In genomic region chr4:104394409-104394813, GRCh38 we compare ENCODE assay signal across 10 cellular contexts.
DNase-seq lines count a peak whose midpoint lies in the region; ATAC-seq and TF ChIP-seq lines count a peak whose summit lies in the region.
"Had no signal": no experiment of that assay in that cellular context is flagged by ENCODE, and none has a peak within 500 bp of the region (broad histone marks: within the 10 kb centered on the region; RNA-seq: fewer than 3 reads in every experiment).

No MANE protein-coding gene starts in this region.

- peak overlapping the region; percentile 43 for H3K4me2 ChIP-seq in mesenchymal stem cell (ENCODE audit: low read length, poor library complexity, severe bottlenecking)

- no peak for ATAC-seq in activated naive CD8-positive, alpha-beta T cell treated with anti-CD3 and anti-CD28 coated beads, Interleukin-2, amount 50 U/mL, for 24 hours
- ATAC-seq in GM18498 (IDR thresholded peaks at IDR 0.05; ENCODE audit: unreplicated experiment): no peak
- ATAC-seq in HG02840 (IDR thresholded peaks at IDR 0.05; ENCODE audit: low FRiP score, unreplicated experiment): no peak
- ATAC-seq: naive thymus-derived CD8-positive, alpha-beta T cell had no signal

- H3K79me1 ChIP-seq in mesenchymal stem cell (replicated peaks; ENCODE audit: low read length, poor library complexity, severe bottlenecking): no peaks in the 10 kb centered on the region

- WGBS in mesenchymal stem cell: 16% methylated on average over 6 of the region's 10 CpGs

- no peaks in the 10 kb centered on the region for H3K27me3 Mint-ChIP-seq in activated naive CD8-positive, alpha-beta T cell treated with anti-CD3 and anti-CD28 coated beads, Interleukin-2, amount 50 U/mL, for 24 hours

- no peak overlapping the region for H2BK5ac ChIP-seq in mesenchymal stem cell (ENCODE audit: low read depth, low read length, poor library complexity, severe bottlenecking)

- H3K27me3 ChIP-seq in mesenchymal stem cell (ENCODE audit: control insufficient read depth in 1 of 2, insufficient read depth in 1 of 2, low read length in 2 of 2): no peaks in the 10 kb centered on the region

- no peaks in the 10 kb centered on the region for H3K9me3 ChIP-seq in mesenchymal stem cell (ENCODE audit: control insufficient read depth, low read length)

- H3K27ac ChIP-seq in 22Rv1 (no peak overlapping the region), mesenchymal stem cell (ENCODE audit: low read length, poor library complexity, severe bottlenecking) (no peak overlapping the region)
- H3K27ac ChIP-seq: C4-2B had no signal

- H3K18ac ChIP-seq in mesenchymal stem cell (ENCODE audit: low read depth in 1 of 2, low read length in 2 of 2): no peak overlapping the region

- no peak overlapping the region for H3K4me3 ChIP-seq in mesenchymal stem cell (ENCODE audit: insufficient read depth in 1 of 2, low read depth in 1 of 2, low read length in 2 of 2)

- no peaks in the 10 kb centered on the region for H3K36me3 Mint-ChIP-seq in activated naive CD8-positive, alpha-beta T cell treated with anti-CD3 and anti-CD28 coated beads, Interleukin-2, amount 50 U/mL, for 24 hours (ENCODE audit: low read depth)
- H3K36me3 Mint-ChIP-seq: naive thymus-derived CD8-positive, alpha-beta T cell had no signal

- H2AK5ac ChIP-seq in mesenchymal stem cell (ENCODE audit: low read length, severe bottlenecking): no peak overlapping the region

- H2BK12ac ChIP-seq in mesenchymal stem cell (ENCODE audit: low read length in 2 of 2): no peak overlapping the region

- no peak overlapping the region for H3K14ac ChIP-seq in mesenchymal stem cell (ENCODE audit: low read length in 2 of 2)

- H3K9ac ChIP-seq in mesenchymal stem cell (ENCODE audit: low read length): no peak overlapping the region

- H3K4me3 Mint-ChIP-seq in activated naive CD8-positive, alpha-beta T cell treated with anti-CD3 and anti-CD28 coated beads, Interleukin-2, amount 50 U/mL, for 24 hours: no peak overlapping the region
- H3K4me3 Mint-ChIP-seq: naive thymus-derived CD8-positive, alpha-beta T cell had no signal

- H3K4me1 Mint-ChIP-seq in activated naive CD8-positive, alpha-beta T cell treated with anti-CD3 and anti-CD28 coated beads, Interleukin-2, amount 50 U/mL, for 24 hours: no peaks in the 10 kb centered on the region
- H3K4me1 Mint-ChIP-seq: naive thymus-derived CD8-positive, alpha-beta T cell had no signal

- peak; percentile 22; the same call in 1 of the 2 replicates for TF ChIP-seq CTCF in 22Rv1 (IDR thresholded peaks at IDR 0.05)
- TF ChIP-seq CTCF in GM20000 (IDR thresholded peaks at IDR 0.05; ENCODE audit: extremely low read depth, missing control alignments): no peak

- peak; percentile 2 to 90 (median 70) for DNase-seq in NCI-H1417 (lab: John Stamatoyannopoulos, UW)
- peak in 43 of 56 donors; percentile 1 to 81 (median 26) for DNase-seq in amygdala (lab: John Stamatoyannopoulos, UW)
- DNase-seq in mesenchymal stem cell: peak; percentile 31
- no peak for DNase-seq in activated naive CD8-positive, alpha-beta T cell treated with anti-CD3 and anti-CD28 coated beads, Interleukin-2, amount 50 U/mL, for 24 hours
- no peak for DNase-seq in GM20000 (ENCODE audit: low spot score)
- DNase-seq: naive thymus-derived CD8-positive, alpha-beta T cell had no signal

- no peak overlapping the region for H2BK15ac ChIP-seq in mesenchymal stem cell (ENCODE audit: low read depth, poor library complexity, severe bottlenecking)

- H3K9me3 Mint-ChIP-seq in activated naive CD8-positive, alpha-beta T cell treated with anti-CD3 and anti-CD28 coated beads, Interleukin-2, amount 50 U/mL, for 24 hours: peaks cover 3% of the 10 kb centered on the region

- H2BK120ac ChIP-seq in mesenchymal stem cell (ENCODE audit: low read depth, low read length): no peak overlapping the region

- H2AFZ ChIP-seq in mesenchymal stem cell (ENCODE audit: low read depth, low read length): no peak overlapping the region

- no peak overlapping the region for H3K27ac Mint-ChIP-seq in activated naive CD8-positive, alpha-beta T cell treated with anti-CD3 and anti-CD28 coated beads, Interleukin-2, amount 50 U/mL, for 24 hours
- H3K27ac Mint-ChIP-seq: naive thymus-derived CD8-positive, alpha-beta T cell had no signal

- H3K23ac ChIP-seq in mesenchymal stem cell (ENCODE audit: low read length in 2 of 2): no peak overlapping the region

- peaks cover 2% of the 10 kb centered on the region for H3K4me1 ChIP-seq in mesenchymal stem cell (ENCODE audit: control insufficient read depth, insufficient read depth, low read depth, low read length)

- no peaks in the 10 kb centered on the region for H3K36me3 ChIP-seq in mesenchymal stem cell (ENCODE audit: control insufficient read depth in 1 of 2, insufficient read depth in 2 of 2, low read depth in 1 of 2, low read length in 2 of 2)

- H4K8ac ChIP-seq in mesenchymal stem cell (ENCODE audit: low read length): no peak overlapping the region

- no peak overlapping the region for H3K4ac ChIP-seq in mesenchymal stem cell (ENCODE audit: low read depth in 1 of 2, low read length in 2 of 2)

- no peak overlapping the region for H4K91ac ChIP-seq in mesenchymal stem cell (ENCODE audit: low read length)

Comparison
In these comparisons a context has a peak if more than half of its experiments do, and no peak if none do; other contexts are left out.
1. DNase-seq: peak in NCI-H1417 (3 of 3), amygdala (43 of 56) and mesenchymal stem cell (single experiment); none in activated naive CD8-positive, alpha-beta T cell treated with anti-CD3 and anti-CD28 coated beads, Interleukin-2, amount 50 U/mL, for 24 hours (single experiment) and GM20000 (single experiment).